In the genomic region with DNA sequence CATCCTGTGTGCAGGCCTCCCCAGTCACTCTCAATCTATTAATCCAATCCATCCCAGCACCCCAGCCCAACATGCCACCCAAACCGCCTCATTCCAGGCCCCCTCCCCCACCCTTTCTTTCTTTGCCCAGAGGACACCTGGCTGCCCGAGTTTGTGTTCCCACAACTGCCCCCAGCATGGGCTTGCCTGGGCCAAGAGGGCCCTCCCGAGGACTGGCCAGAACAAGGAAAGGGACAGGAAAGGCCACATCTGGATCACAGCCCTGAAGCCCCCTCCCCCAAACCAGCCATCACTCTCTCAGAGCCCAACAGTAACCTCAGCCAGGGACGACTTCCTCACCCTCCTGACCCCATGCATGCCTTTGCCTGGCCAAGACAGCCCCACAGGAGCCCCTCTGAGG, we compare ENCODE assay signal across 11 cellular contexts. TPM values are rescaled to one million over a fixed set of nuclear protein-coding genes. Genes with fewer than 3 reads are reported as not detected.
A peak's percentile ranks its signal among the peaks of the same experiment; 100 is the strongest.
DNase-seq lines count a peak whose midpoint lies in the region; TF ChIP-seq lines count a peak whose summit lies in the region.
"Had no signal": no experiment of that assay in that cellular context is flagged by ENCODE, and none has a peak within 500 bp of the region (broad histone marks: within the 10 kb centered on the region; RNA-seq: fewer than 3 reads in every experiment).

No MANE protein-coding gene starts in this region.

- H3K4me1 Mint-ChIP-seq in neural crest cell (peaks cover 49% of the 10 kb centered on the region), type B pancreatic cell (ENCODE audit: unreplicated experiment) (peaks cover 62% of the 10 kb centered on the region)

- no peaks in the 10 kb centered on the region for H3K9me3 Mint-ChIP-seq in neural crest cell
- no peaks in the 10 kb centered on the region for H3K9me3 Mint-ChIP-seq in type B pancreatic cell

- no peaks in the 10 kb centered on the region for H3K9me3 ChIP-seq in MG63

- H3K27me3 Mint-ChIP-seq in neural crest cell (ENCODE audit: low read depth) (no peaks in the 10 kb centered on the region), type B pancreatic cell (peaks cover 23% of the 10 kb centered on the region)

- H3K4me3 ChIP-seq in MG63 (peak overlapping the region; percentile 65), coronary artery (peak overlapping the region; percentile 74)

- H3K27ac ChIP-seq in coronary artery, result peak overlapping the region; percentile 78 to 94

- no peaks in the 10 kb centered on the region for H3K27me3 ChIP-seq in MG63

- DNase-seq in MG63 (no peak), coronary artery (ENCODE audit: low spot score) (no peak), neural crest cell (ENCODE audit: low read depth, low spot score) (no peak), type B pancreatic cell (ENCODE audit: extremely low spot score, unreplicated experiment) (no peak), NOMO-1 treated with dmso at 0.1 percent for 144 hours (lab: John Stamatoyannopoulos, UW; ENCODE audit: unreplicated experiment) (no peak), hippocampal formation (lab: John Stamatoyannopoulos, UW) (no peak), GM19240 (ENCODE audit: insufficient read length, low spot score) (no peak)
- DNase-seq: activated CD4-positive, alpha-beta T cell treated with anti-CD3 and anti-CD28 coated beads for 36 hours; activated T-cell treated with anti-CD3 and anti-CD28 coated beads, Interleukin-2, amount 50 U/mL, for 48 hours; NCI-H2171 treated with DMSO at 0.1 percent for 48 hours; stimulated activated naive CD8-positive, alpha-beta T cell treated with anti-CD3 and anti-CD28 coated beads, Interleukin-15, Interleukin-2, amounts not matched to agents 100 U/mL and 50 U/mL, for 24 hours had no signal

- H3K4me3 Mint-ChIP-seq in neural crest cell (peak overlapping the region; percentile 65), type B pancreatic cell (peak overlapping the region; percentile 87)
- H3K4me3 Mint-ChIP-seq: activated CD4-positive, alpha-beta T cell treated with anti-CD3 and anti-CD28 coated beads for 36 hours had no signal

- peaks cover 14% of the 10 kb centered on the region for H3K36me3 ChIP-seq in MG63

- no peak overlapping the region for H3K27ac Mint-ChIP-seq in neural crest cell (ENCODE audit: unreplicated experiment)
- peak overlapping the region; percentile 18 for H3K27ac Mint-ChIP-seq in type B pancreatic cell
- H3K27ac Mint-ChIP-seq: activated CD4-positive, alpha-beta T cell treated with anti-CD3 and anti-CD28 coated beads for 36 hours had no signal

- no peak for TF ChIP-seq CTCF in coronary artery (IDR thresholded peaks at IDR 0.05)
- no peak for TF ChIP-seq CTCF in neural crest cell (conservative IDR thresholded peaks at IDR 0.05)
- TF ChIP-seq CTCF in type B pancreatic cell (conservative IDR thresholded peaks at IDR 0.05), result no peak

- H3K36me3 Mint-ChIP-seq in neural crest cell (ENCODE audit: low read depth), result no peaks in the 10 kb centered on the region
- no peaks in the 10 kb centered on the region for H3K36me3 Mint-ChIP-seq in type B pancreatic cell

RNA-seq across cellular contexts. Expression of a gene that starts 1.2 kb away (rescaled TPM):
- total RNA-seq in MG63 (2014; rRNA removed; shearing (Covaris generic); ENCODE audit: low replicate concordance), result 13.4 and 17.6 TPM in 2 replicates
- total RNA-seq in neural crest cell (11.3 and 14.5 TPM in 2 replicates), type B pancreatic cell (ENCODE audit: low replicate concordance) (59.2 and 87.5 TPM in 2 replicates)
